8 cellular contexts compared by ENCODE assay signal in the genomic region with DNA sequence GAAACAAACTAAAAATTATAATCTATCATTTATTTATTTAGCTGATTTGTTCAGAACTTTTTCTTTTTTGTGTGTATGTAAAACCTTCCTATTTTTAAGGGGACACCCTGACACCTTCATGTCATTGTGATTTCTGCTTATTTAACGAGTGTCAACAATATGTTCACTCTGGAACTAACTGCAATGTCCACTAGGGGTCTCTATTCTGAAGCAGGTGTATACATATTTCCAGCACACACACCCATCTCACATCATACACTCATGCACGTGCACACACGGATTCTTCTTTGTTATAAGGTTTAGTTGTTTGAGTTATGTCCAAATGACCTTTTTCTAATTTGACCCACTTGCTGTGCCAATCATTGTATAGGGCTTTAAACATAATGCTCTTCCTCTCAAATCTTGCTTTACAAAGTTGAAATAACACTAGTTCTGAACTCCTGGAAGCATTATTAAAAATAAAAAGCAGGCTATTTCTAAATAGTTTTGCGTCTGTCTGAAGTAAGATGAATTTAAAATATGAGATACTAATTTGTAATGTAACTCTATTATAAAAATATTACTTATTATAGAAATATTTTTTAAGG. TPM values are rescaled to one million over a fixed set of nuclear protein-coding genes. Genes with fewer than 3 reads are reported as not detected.
A peak's percentile ranks its signal among the peaks of the same experiment; 100 is the strongest.
DNase-seq lines count a peak whose midpoint lies in the region; ATAC-seq, FAIRE-seq and TF ChIP-seq lines count a peak whose summit lies in the region.

No MANE protein-coding gene starts in this region.

- H3K9me3 ChIP-seq in A549: no peaks in the 10 kb centered on the region
- no peaks in the 10 kb centered on the region for H3K9me3 ChIP-seq in HEK293 (ENCODE audit: control insufficient read depth, insufficient read depth, low read depth, low read length)

- WGBS in A549 (ENCODE audit: missing lambda C conversion rate): 22% methylated on average over 4 of the region's 4 CpGs

- peak; percentile 95 to 97 for ATAC-seq in A549

- TF ChIP-seq CTCF in A549 (IDR thresholded peaks at IDR 0.05): peak; percentile 90
- peak; percentile 77 for TF ChIP-seq CTCF in GM12865 (IDR thresholded peaks at IDR 0.05; ENCODE audit: insufficient read depth, low read depth, low read length, missing control alignments)
- TF ChIP-seq CTCF in HEK293 (tag by site-specific recombination; IDR thresholded peaks at IDR 0.05): peak; percentile 35; the same call in 1 of the 2 replicates
- TF ChIP-seq CTCF in LNCaP clone FGC (IDR thresholded peaks at IDR 0.05; ENCODE audit: control insufficient read depth, extremely low read depth, insufficient read depth): peak; percentile 80

- H3K4me3 ChIP-seq in A549: no peak overlapping the region
- no peak overlapping the region for H3K4me3 ChIP-seq in GM12865 (ENCODE audit: low read depth, low read length)
- no peak overlapping the region for H3K4me3 ChIP-seq in HEK293 (ENCODE audit: low read depth, low read length)
- H3K4me3 ChIP-seq in LNCaP clone FGC (ENCODE audit: low read depth, low read length): no peak overlapping the region

- H3K4me1 ChIP-seq in A549 (no peaks in the 10 kb centered on the region), HEK293 (ENCODE audit: control insufficient read depth, insufficient read depth, low read length) (no peaks in the 10 kb centered on the region)

- DNase-seq in A549 (ENCODE audit: low read depth in 1 of 2, low spot score in 1 of 2) (peak; percentile 50 to 78), GM12865 (ENCODE audit: low read depth) (peak; percentile 80), LNCaP clone FGC (ENCODE audit: low read depth) (peak; percentile 63), OCI-M1 (lab: John Stamatoyannopoulos, UW) (peak; percentile 78), dedifferentiated amniotic fluid mesenchymal stem cell (ENCODE audit: extremely low spot score) (peak; percentile 47), myocyte (ENCODE audit: low read depth) (peak; percentile 66)
- no peak for DNase-seq in stimulated activated CD4-positive, alpha-beta T cell treated with anti-CD3 and anti-CD28 coated beads, Interleukin-2, amount 100 ng/mL, for 24 hours

- TF ChIP-seq POLR2A in A549 (IDR thresholded peaks at IDR 0.05; ENCODE audit: low read length): no peak

- no peak overlapping the region for H3K27ac ChIP-seq in A549
- no peak overlapping the region for H3K27ac ChIP-seq in HEK293 (ENCODE audit: extremely low read depth, low read depth, low read length)

- CTCF ChIA-PET in A549 (lab: Yijun Ruan, JAX): interaction anchor here (0.6 to 4.9 kb wide), 38 partner anchors 9 to 671 kb away, joined by 3 to 36 read pairs (median 3); no protein-coding TSS in a partner anchor
- CTCF ChIA-PET in HEK293 (lab: Yijun Ruan, JAX): interaction anchor here (0.6 to 1.9 kb wide), 30 partner anchors 8 to 643 kb away, joined by 3 to 17 read pairs (median 4); no protein-coding TSS in a partner anchor

- H3K36me3 ChIP-seq in HEK293 (ENCODE audit: control insufficient read depth in 2 of 2, insufficient read depth in 1 of 2, low read length in 2 of 2): peaks cover 54 to 81% of the 10 kb centered on the region in 2 experiments

- H3K4me2 ChIP-seq in A549: no peak overlapping the region

- peak; percentile 68 to 70 for TF ChIP-seq RAD21 in A549 (conservative IDR thresholded peaks at IDR 0.05 in 1 of 2, IDR thresholded peaks at IDR 0.05 in 1 of 2)

- POLR2A ChIA-PET in A549 (lab: Yijun Ruan, JAX) (no interaction called here), HEK293 (lab: Yijun Ruan, JAX) (no interaction called here)

- no peak for FAIRE-seq in A549 (lab: Jason Lieb, UNC)

- no peak for TF ChIP-seq EP300 in A549 (IDR thresholded peaks at IDR 0.05)

TF ChIP-seq in A549, 52 proteins besides CTCF, POLR2A, EP300 and RAD21 (continues in another document):
- TF ChIP-seq BHLHE40 (IDR thresholded peaks at IDR 0.05; ENCODE audit: low read depth, low read length) (peak; percentile 52; the same call in 1 of the 2 replicates), RARB (CRISPR knock-in tag; IDR thresholded peaks at IDR 0.05) (no peak), ZFP36 (IDR thresholded peaks at IDR 0.05; ENCODE audit: borderline replicate concordance, partially characterized antibody) (no peak), RFX5 (IDR thresholded peaks at IDR 0.05) (no peak), CBX2 (IDR thresholded peaks at IDR 0.05; ENCODE audit: borderline replicate concordance, low read depth) (no peak), POLR2AphosphoS2 (conservative IDR thresholded peaks at IDR 0.05; ENCODE audit: low read length) (no peak), SMC3 (IDR thresholded peaks at IDR 0.05) (peak; percentile 83)
- TF ChIP-seq, protein P1, sequence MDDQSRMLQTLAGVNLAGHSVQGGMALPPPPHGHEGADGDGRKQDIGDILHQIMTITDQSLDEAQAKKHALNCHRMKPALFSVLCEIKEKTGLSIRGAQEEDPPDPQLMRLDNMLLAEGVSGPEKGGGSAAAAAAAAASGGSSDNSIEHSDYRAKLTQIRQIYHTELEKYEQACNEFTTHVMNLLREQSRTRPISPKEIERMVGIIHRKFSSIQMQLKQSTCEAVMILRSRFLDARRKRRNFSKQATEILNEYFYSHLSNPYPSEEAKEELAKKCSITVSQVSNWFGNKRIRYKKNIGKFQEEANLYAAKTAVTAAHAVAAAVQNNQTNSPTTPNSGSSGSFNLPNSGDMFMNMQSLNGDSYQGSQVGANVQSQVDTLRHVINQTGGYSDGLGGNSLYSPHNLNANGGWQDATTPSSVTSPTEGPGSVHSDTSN (IDR thresholded peaks at IDR 0.05): no peak
- TF ChIP-seq, protein P2, sequence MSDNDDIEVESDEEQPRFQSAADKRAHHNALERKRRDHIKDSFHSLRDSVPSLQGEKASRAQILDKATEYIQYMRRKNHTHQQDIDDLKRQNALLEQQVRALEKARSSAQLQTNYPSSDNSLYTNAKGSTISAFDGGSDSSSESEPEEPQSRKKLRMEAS (IDR thresholded peaks at IDR 0.05): peak; percentile 43
- TF ChIP-seq, protein P3, sequence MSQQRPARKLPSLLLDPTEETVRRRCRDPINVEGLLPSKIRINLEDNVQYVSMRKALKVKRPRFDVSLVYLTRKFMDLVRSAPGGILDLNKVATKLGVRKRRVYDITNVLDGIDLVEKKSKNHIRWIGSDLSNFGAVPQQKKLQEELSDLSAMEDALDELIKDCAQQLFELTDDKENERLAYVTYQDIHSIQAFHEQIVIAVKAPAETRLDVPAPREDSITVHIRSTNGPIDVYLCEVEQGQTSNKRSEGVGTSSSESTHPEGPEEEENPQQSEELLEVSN (IDR thresholded peaks at IDR 0.05; ENCODE audit: borderline replicate concordance, low read depth): no peak
- TF ChIP-seq, protein P4, sequence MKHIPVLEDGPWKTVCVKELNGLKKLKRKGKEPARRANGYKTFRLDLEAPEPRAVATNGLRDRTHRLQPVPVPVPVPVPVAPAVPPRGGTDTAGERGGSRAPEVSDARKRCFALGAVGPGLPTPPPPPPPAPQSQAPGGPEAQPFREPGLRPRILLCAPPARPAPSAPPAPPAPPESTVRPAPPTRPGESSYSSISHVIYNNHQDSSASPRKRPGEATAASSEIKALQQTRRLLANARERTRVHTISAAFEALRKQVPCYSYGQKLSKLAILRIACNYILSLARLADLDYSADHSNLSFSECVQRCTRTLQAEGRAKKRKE (CRISPR knock-in tag; IDR thresholded peaks at IDR 0.05; ENCODE audit: low read depth): no peak

TF ChIP-seq in HEK293, 187 proteins besides CTCF, POLR2A, EP300 and RAD21:
- TF ChIP-seq ZNF654 (tag by site-specific recombination; IDR thresholded peaks at IDR 0.05; ENCODE audit: low read depth): peak; percentile 55
- TF ChIP-seq, protein P5, sequence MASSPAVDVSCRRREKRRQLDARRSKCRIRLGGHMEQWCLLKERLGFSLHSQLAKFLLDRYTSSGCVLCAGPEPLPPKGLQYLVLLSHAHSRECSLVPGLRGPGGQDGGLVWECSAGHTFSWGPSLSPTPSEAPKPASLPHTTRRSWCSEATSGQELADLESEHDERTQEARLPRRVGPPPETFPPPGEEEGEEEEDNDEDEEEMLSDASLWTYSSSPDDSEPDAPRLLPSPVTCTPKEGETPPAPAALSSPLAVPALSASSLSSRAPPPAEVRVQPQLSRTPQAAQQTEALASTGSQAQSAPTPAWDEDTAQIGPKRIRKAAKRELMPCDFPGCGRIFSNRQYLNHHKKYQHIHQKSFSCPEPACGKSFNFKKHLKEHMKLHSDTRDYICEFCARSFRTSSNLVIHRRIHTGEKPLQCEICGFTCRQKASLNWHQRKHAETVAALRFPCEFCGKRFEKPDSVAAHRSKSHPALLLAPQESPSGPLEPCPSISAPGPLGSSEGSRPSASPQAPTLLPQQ (tag by site-specific recombination; IDR thresholded peaks at IDR 0.05): no peak

RNA-seq across cellular contexts. Expression of a gene that starts 15.5 kb away (rescaled TPM):
- polyA plus RNA-seq in A549 (2011; rRNA removed) (8.2 and 12.2 TPM in 2 replicates), A549 (2017; fragmentation: RNase III; extraction: RNeasy Plus Mini Kit Qiagen cat#74134 plus additional on column Dnase treatment) (4.1 to 5.4 TPM (median 5.0 TPM) in 3 replicates)
- 4.6 and 5.7 TPM in 2 replicates for polyA plus RNA-seq in A549 (2012; cell fraction: cytosol; rRNA removed)
- polyA plus RNA-seq in A549 (2012; cell fraction: nucleus; rRNA removed): 7.0 and 7.4 TPM in 2 replicates
- 7.2 and 8.2 TPM in 2 replicates for polyA minus RNA-seq in A549 (2011; rRNA and poly(A)+ RNA removed)
- 3.9 and 7.3 TPM in 2 replicates for total RNA-seq in myocyte
- polyA plus RNA-seq in myocyte (2012): 2.8 TPM

Comparison
In these comparisons a context has a peak if more than half of its experiments do, and no peak if none do; other contexts are left out.
1. DNase-seq: peak in A549 (2 of 2), GM12865 (single experiment), LNCaP clone FGC (single experiment), OCI-M1 (single experiment), dedifferentiated amniotic fluid mesenchymal stem cell (single experiment) and myocyte (single experiment); none in stimulated activated CD4-positive, alpha-beta T cell treated with anti-CD3 and anti-CD28 coated beads, Interleukin-2, amount 100 ng/mL, for 24 hours (0 of 2).
2. CTCF ChIP-seq: peak in every context shown above with its lines; median percentile 90 in A549; 80 in LNCaP clone FGC; 77 in GM12865; 35 in HEK293.